ENCODE assay signal across 8 cellular contexts in the genomic region with DNA sequence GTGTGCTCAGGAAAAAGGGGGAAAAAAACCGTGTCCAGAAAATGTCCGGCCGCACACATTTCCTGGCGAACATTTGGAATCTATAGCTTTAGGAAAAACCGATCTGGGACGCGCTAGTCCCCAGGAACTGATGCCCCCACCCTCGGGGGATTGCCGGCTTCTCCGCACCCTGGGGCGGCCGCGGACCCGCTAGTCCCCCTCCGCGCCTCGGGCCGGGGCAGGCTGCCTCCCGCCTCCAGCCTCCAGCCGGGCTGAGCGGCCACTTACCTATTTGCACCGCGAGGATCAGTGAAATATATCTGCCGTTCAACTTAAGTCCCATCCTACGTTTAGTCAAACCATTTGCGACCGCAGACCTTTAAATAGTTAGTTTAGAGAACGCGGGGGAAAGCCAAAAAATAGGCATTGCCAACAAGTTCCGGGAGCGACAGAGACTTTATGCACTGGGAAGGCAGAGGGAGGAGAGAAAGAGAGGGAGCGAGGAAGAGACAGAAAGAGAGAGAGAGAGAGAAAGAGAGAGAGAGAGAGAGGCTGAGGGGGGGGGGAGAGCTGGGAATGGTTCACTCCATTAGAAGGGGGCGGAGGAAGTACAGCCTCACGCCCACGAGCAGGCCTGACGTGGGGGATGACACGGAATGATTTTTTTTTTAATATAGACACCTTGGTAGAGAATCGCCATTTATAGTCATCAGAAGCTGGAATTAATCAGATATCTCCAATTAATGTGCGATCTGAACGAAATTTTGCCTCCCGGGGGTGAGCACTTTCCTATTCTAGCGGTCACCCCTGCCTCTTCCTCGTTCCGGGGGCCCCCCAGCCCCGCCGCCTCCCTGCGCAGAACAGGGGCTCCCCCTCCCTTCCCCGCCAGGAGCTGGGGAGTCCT.
DNase-seq lines count a peak whose midpoint lies in the region; ATAC-seq and FAIRE-seq lines count a peak whose summit lies in the region.

Gene NRN1, minus strand, starts transcription at position 498 of the 883 bp plus-strand sequence. Its CDS starts 176 bp downstream, at position 322.

- peaks cover 52% of the 10 kb centered on the region for H3K36me3 Mint-ChIP-seq in central memory CD8-positive, alpha-beta T cell (ENCODE audit: insufficient read depth)
- peaks cover 11% of the 10 kb centered on the region for H3K36me3 Mint-ChIP-seq in memory B cell

- no peak for ATAC-seq in central memory CD8-positive, alpha-beta T cell (replicated peaks; ENCODE audit: extremely low read depth, poor library complexity, severe bottlenecking)
- ATAC-seq in memory B cell (ENCODE audit: low read depth) (no peak), HG02759 (IDR thresholded peaks at IDR 0.05; ENCODE audit: unreplicated experiment) (no peak)

- H3K9me3 Mint-ChIP-seq in central memory CD8-positive, alpha-beta T cell: peaks cover 18% of the 10 kb centered on the region
- peaks cover 12% of the 10 kb centered on the region for H3K9me3 Mint-ChIP-seq in memory B cell

- peak within 1 kb of the TSS; percentile 69 for H3K4me3 Mint-ChIP-seq in central memory CD8-positive, alpha-beta T cell
- peak within 1 kb of the TSS; percentile 66 for H3K4me3 Mint-ChIP-seq in memory B cell

- DNase-seq in NCI-H1092 treated with DMSO at 0.1 percent for 48 hours (lab: John Stamatoyannopoulos, UW): peak; percentile 25
- DNase-seq in NCI-H1092 (lab: John Stamatoyannopoulos, UW): no peak
- DNase-seq in NCI-H446 (lab: John Stamatoyannopoulos, UW): peak; percentile 23 to 62
- no peak for DNase-seq in central memory CD8-positive, alpha-beta T cell (ENCODE audit: low spot score in 2 of 2)
- no peak for DNase-seq in memory B cell (ENCODE audit: low spot score in 2 of 2)
- DNase-seq in urothelium cell line (ENCODE audit: low spot score): peak; percentile 52
- no peak for DNase-seq in GF-D8 (lab: John Stamatoyannopoulos, UW)

- FAIRE-seq in urothelium cell line (lab: Jason Lieb, UNC): no peak

- peaks cover 81% of the 10 kb centered on the region for H3K27me3 Mint-ChIP-seq in central memory CD8-positive, alpha-beta T cell
- H3K27me3 Mint-ChIP-seq in memory B cell: peaks cover 37% of the 10 kb centered on the region

- H3K27ac Mint-ChIP-seq in central memory CD8-positive, alpha-beta T cell (ENCODE audit: low read depth): peak within 1 kb of the TSS; percentile 91
- peak within 1 kb of the TSS; percentile 94 for H3K27ac Mint-ChIP-seq in memory B cell

- H3K4me1 Mint-ChIP-seq in central memory CD8-positive, alpha-beta T cell: peaks cover 56% of the 10 kb centered on the region
- peaks cover 24% of the 10 kb centered on the region for H3K4me1 Mint-ChIP-seq in memory B cell

Comparison
In these comparisons a context has a peak if more than half of its experiments do, and no peak if none do; other contexts are left out.
1. DNase-seq: peak in NCI-H1092 treated with DMSO at 0.1 percent for 48 hours (single experiment), NCI-H446 (2 of 2) and urothelium cell line (single experiment); none in NCI-H1092 (single experiment), central memory CD8-positive, alpha-beta T cell (0 of 2), memory B cell (0 of 2) and GF-D8 (single experiment).